ENCODE assay signal across 9 cellular contexts in genomic region chr12:100164153-100164704, GRCh38. TPM values are rescaled to one million over a fixed set of nuclear protein-coding genes. Genes with fewer than 3 reads are reported as not detected.
DNase-seq lines count a peak whose midpoint lies in the region; ATAC-seq and TF ChIP-seq lines count a peak whose summit lies in the region.
"Had no signal": no experiment of that assay in that cellular context is flagged by ENCODE, and none has a peak within 500 bp of the region (broad histone marks: within the 10 kb centered on the region; RNA-seq: fewer than 3 reads in every experiment).

No MANE protein-coding gene starts in this region.

- peak overlapping the region; percentile 11 for H3K18ac ChIP-seq in mesendoderm (ENCODE audit: low read length)

- H3K4me2 ChIP-seq in BLaER1 treated with 17β-estradiol and CSF1 and Interleukin-3, amounts not matched to agents 10 nM and 100 nM, result peak overlapping the region; percentile 45 to 82 (median 68)
- no peak overlapping the region for H3K4me2 ChIP-seq in mesendoderm (ENCODE audit: low read length)

- peak overlapping the region; percentile 65 for H3K4me3 Mint-ChIP-seq in activated CD8-positive, alpha-beta T cell treated with anti-CD3 and anti-CD28 coated beads, Interleukin-2, amount 10 ng/mL, durations not matched to agents 7 days and 5 days

- no peak for DNase-seq in activated CD8-positive, alpha-beta T cell treated with anti-CD3 and anti-CD28 coated beads, Interleukin-2, amount 10 ng/mL, durations not matched to agents 7 days and 5 days
- DNase-seq in mesendoderm, result no peak
- no peak for DNase-seq in cortex of kidney (lab: John Stamatoyannopoulos, UW)
- DNase-seq in GM10266 (ENCODE audit: extremely low spot score), result no peak
- DNase-seq in caudate nucleus (lab: John Stamatoyannopoulos, UW), result no peak
- DNase-seq in stimulated activated CD4-positive, alpha-beta T cell treated with anti-CD3 and anti-CD28 coated beads, Interleukin-1b, Interleukin-23, amount 100 ng/mL, for 48 hours, result no peak

- no peak overlapping the region for H4K5ac ChIP-seq in mesendoderm (ENCODE audit: low read length)

- no peaks in the 10 kb centered on the region for H3K9me3 Mint-ChIP-seq in activated CD8-positive, alpha-beta T cell treated with anti-CD3 and anti-CD28 coated beads, Interleukin-2, amount 10 ng/mL, durations not matched to agents 7 days and 5 days (ENCODE audit: insufficient read depth)

- H2BK120ac ChIP-seq in mesendoderm (ENCODE audit: low read depth, low read length), result no peak overlapping the region

- H4K20me1 ChIP-seq in BLaER1 treated with 17β-estradiol and CSF1 and Interleukin-3, amounts not matched to agents 10 nM and 100 nM, result no peaks in the 10 kb centered on the region

- CTCF ChIA-PET in HEK293 (lab: Yijun Ruan, JAX), result interaction anchor here (0.6 to 3.6 kb wide), 2 partner anchors 10 to 25 kb away, joined by 3 to 27 read pairs; no protein-coding TSS in a partner anchor
- CTCF ChIA-PET in activated CD8-positive, alpha-beta T cell treated with anti-CD3 and anti-CD28 coated beads, Interleukin-2, amount 10 ng/mL, durations not matched to agents 7 days and 5 days (lab: Charles Lee), result interaction anchor here (0.7 to 4.6 kb wide), 4 partner anchors 10 to 241 kb away, joined by 4 to 44 read pairs (median 5); no protein-coding TSS in a partner anchor

- H3K27me3 ChIP-seq in BLaER1 treated with 17β-estradiol and CSF1 and Interleukin-3, amounts not matched to agents 10 nM and 100 nM, result no peaks in the 10 kb centered on the region
- H3K27me3 ChIP-seq in mesendoderm (ENCODE audit: insufficient read depth, low read length, poor library complexity), result no peaks in the 10 kb centered on the region

- no peak overlapping the region for H4K8ac ChIP-seq in mesendoderm (ENCODE audit: low read depth, low read length)

- H3K27ac Mint-ChIP-seq in activated CD8-positive, alpha-beta T cell treated with anti-CD3 and anti-CD28 coated beads, Interleukin-2, amount 10 ng/mL, durations not matched to agents 7 days and 5 days, result peak overlapping the region; percentile 34

- no peaks in the 10 kb centered on the region for H3K79me1 ChIP-seq in mesendoderm (ENCODE audit: low read length)

- ATAC-seq in activated CD8-positive, alpha-beta T cell treated with anti-CD3 and anti-CD28 coated beads, Interleukin-2, amount 10 ng/mL, durations not matched to agents 7 days and 5 days, result peak; percentile 16

- POLR2A ChIA-PET in HEK293 (lab: Yijun Ruan, JAX), result interaction anchor here (0.6 to 1.0 kb wide), 2 partner anchors 20 to 37 kb away, joined by 3 to 4 read pairs; partner anchors contain the start of gene ACTR6
- POLR2A ChIA-PET in activated CD8-positive, alpha-beta T cell treated with anti-CD3 and anti-CD28 coated beads, Interleukin-2, amount 10 ng/mL, durations not matched to agents 7 days and 5 days (lab: Charles Lee), result interaction anchor here (2.5 kb wide), 1 partner anchor 36 kb away, joined by 11 read pairs; the partner anchor contains the start of gene ACTR6

- TF ChIP-seq CTCF in HEK293 (tag by site-specific recombination; IDR thresholded peaks at IDR 0.05), result no peak
- no peak for TF ChIP-seq CTCF in GM10266 (IDR thresholded peaks at IDR 0.05; ENCODE audit: control insufficient read depth, insufficient read depth, low read depth, missing control alignments)

- H3K79me2 ChIP-seq in mesendoderm (ENCODE audit: control insufficient read depth, insufficient read depth, low read length), result no peaks in the 10 kb centered on the region

- H3K4me3 ChIP-seq in BLaER1 treated with 17β-estradiol and CSF1 and Interleukin-3, amounts not matched to agents 10 nM and 100 nM, result peak overlapping the region in 7 of 10 experiments; percentile 25 to 50 (median 43); a peak in 9 of 20 replicates
- H3K4me3 ChIP-seq in HEK293 (ENCODE audit: low read depth, low read length) (no peak overlapping the region), mesendoderm (ENCODE audit: low read length) (no peak overlapping the region)

- H2AK5ac ChIP-seq in mesendoderm (ENCODE audit: low read length), result no peak overlapping the region

- H3K27ac ChIP-seq in BLaER1 treated with 17β-estradiol and CSF1 and Interleukin-3, amounts not matched to agents 10 nM and 100 nM, result no peak overlapping the region
- no peak overlapping the region for H3K27ac ChIP-seq in HEK293 (ENCODE audit: extremely low read depth, low read depth, low read length)
- no peak overlapping the region for H3K27ac ChIP-seq in mesendoderm (ENCODE audit: low read depth, low read length)
- H3K27ac ChIP-seq in caudate nucleus (ENCODE audit: low read depth, low read length), result no peak overlapping the region
- H3K27ac ChIP-seq: neutrophil had no signal

- H3K23ac ChIP-seq in mesendoderm (ENCODE audit: low read length), result no peak overlapping the region

- peaks cover 0 to 6% (median 0%) of the 10 kb centered on the region in 11 experiments; a peak in 6 of 22 replicates for H3K9me3 ChIP-seq in BLaER1 treated with 17β-estradiol and CSF1 and Interleukin-3, amounts not matched to agents 10 nM and 100 nM (replicated peaks in 1 of 11)
- no peaks in the 10 kb centered on the region for H3K9me3 ChIP-seq in HEK293 (ENCODE audit: control insufficient read depth, insufficient read depth, low read depth, low read length)
- H3K9me3 ChIP-seq: neutrophil had no signal

- no peak overlapping the region for H2BK5ac ChIP-seq in mesendoderm (ENCODE audit: low read length)

- H3K9ac ChIP-seq in BLaER1 treated with 17β-estradiol and CSF1 and Interleukin-3, amounts not matched to agents 10 nM and 100 nM, result peak overlapping the region in 7 of 11 experiments; percentile 4 to 39 (median 32); a peak in 6 of 22 replicates
- peak overlapping the region; percentile 17 for H3K9ac ChIP-seq in mesendoderm (ENCODE audit: low read length)

- H3K4ac ChIP-seq in mesendoderm (ENCODE audit: low read depth, low read length), result no peak overlapping the region

- peaks cover 15% of the 10 kb centered on the region for H3K4me1 Mint-ChIP-seq in activated CD8-positive, alpha-beta T cell treated with anti-CD3 and anti-CD28 coated beads, Interleukin-2, amount 10 ng/mL, durations not matched to agents 7 days and 5 days (ENCODE audit: low read depth)

- peaks cover 4% of the 10 kb centered on the region for H3K36me3 Mint-ChIP-seq in activated CD8-positive, alpha-beta T cell treated with anti-CD3 and anti-CD28 coated beads, Interleukin-2, amount 10 ng/mL, durations not matched to agents 7 days and 5 days (ENCODE audit: low read depth)

- no CpG with 5 or more reads among the region's 7 CpGs for WGBS in mesendoderm (ENCODE audit: extremely low coverage, insufficient coverage, low lambda C conversion rate)

- H3K27me3 Mint-ChIP-seq in activated CD8-positive, alpha-beta T cell treated with anti-CD3 and anti-CD28 coated beads, Interleukin-2, amount 10 ng/mL, durations not matched to agents 7 days and 5 days (ENCODE audit: low read depth), result no peaks in the 10 kb centered on the region

- H3K56ac ChIP-seq in mesendoderm (ENCODE audit: low read length), result peak overlapping the region; percentile 15

- H2BK15ac ChIP-seq in mesendoderm (replicated peaks; ENCODE audit: low read depth), result no peak overlapping the region

- H3K4me1 ChIP-seq in BLaER1 treated with 17β-estradiol and CSF1 and Interleukin-3, amounts not matched to agents 10 nM and 100 nM, result peaks cover 11 to 17% (median 14%) of the 10 kb centered on the region in 10 experiments
- H3K4me1 ChIP-seq in HEK293 (ENCODE audit: control insufficient read depth, insufficient read depth, low read length), result 0 out of 2 replicates have a peak, but pooled peaks cover 5% of the 10 kb centered on the region
- no peaks in the 10 kb centered on the region for H3K4me1 ChIP-seq in mesendoderm (ENCODE audit: control insufficient read depth, low read depth, low read length)

- H3K36me3 ChIP-seq in BLaER1 treated with 17β-estradiol and CSF1 and Interleukin-3, amounts not matched to agents 10 nM and 100 nM, result peaks cover 0 to 21% (median 0%) of the 10 kb centered on the region in 11 experiments; a peak in 4 of 22 replicates
- H3K36me3 ChIP-seq in HEK293 (ENCODE audit: control insufficient read depth in 2 of 2, insufficient read depth in 1 of 2, low read length in 2 of 2) (no peaks in the 10 kb centered on the region), mesendoderm (ENCODE audit: control insufficient read depth, insufficient read depth, low read length) (no peaks in the 10 kb centered on the region)

TF ChIP-seq in HEK293, 187 proteins besides CTCF, POLR2A, EP300 and RAD21:
- TF ChIP-seq ZNF140 (tag by site-specific recombination; IDR thresholded peaks at IDR 0.05) (no peak), ZNF677 (tag by site-specific recombination; IDR thresholded peaks at IDR 0.05) (no peak), WT1 (tag by site-specific recombination; IDR thresholded peaks at IDR 0.05) (no peak), SP3 (tag by site-specific recombination; IDR thresholded peaks at IDR 0.05) (peak; percentile 3; the same call in 1 of the 2 replicates), ZNF37A (tag by site-specific recombination; IDR thresholded peaks at IDR 0.05) (no peak), SCRT1 (tag by site-specific recombination; IDR thresholded peaks at IDR 0.05; ENCODE audit: borderline replicate concordance) (no peak), ZNF596 (tag by site-specific recombination; IDR thresholded peaks at IDR 0.05) (no peak), ZNF10 (tag by site-specific recombination; IDR thresholded peaks at IDR 0.05) (peak; percentile 72; the same call in 1 of the 2 replicates), OVOL3 (tag by site-specific recombination; IDR thresholded peaks at IDR 0.05) (no peak), ZNF624 (tag by site-specific recombination; IDR thresholded peaks at IDR 0.05) (no peak)

RNA-seq across cellular contexts. Expression of gene BLTP3B, which starts 21.6 kb away (rescaled TPM):
- total RNA-seq in activated CD8-positive, alpha-beta T cell treated with anti-CD3 and anti-CD28 coated beads, Interleukin-2, amount 10 ng/mL, durations not matched to agents 7 days and 5 days, result 10 to 100 TPM; 17.8 to 20.5 TPM
- polyA plus RNA-seq in mesendoderm (2013, experiment 1 of 2), result 15.7 TPM
- 16.0 TPM for polyA plus RNA-seq in mesendoderm (2013, experiment 2 of 2)

RNA-seq across cellular contexts. Expression of gene ACTR6, which starts 36.4 kb away (rescaled TPM):
- total RNA-seq in activated CD8-positive, alpha-beta T cell treated with anti-CD3 and anti-CD28 coated beads, Interleukin-2, amount 10 ng/mL, durations not matched to agents 7 days and 5 days, result 10 to 100 TPM; 29.5 to 34.8 TPM
- polyA plus RNA-seq in mesendoderm (2013, experiment 1 of 2), result 20.5 TPM
- polyA plus RNA-seq in mesendoderm (2013, experiment 2 of 2), result 19.9 TPM

Comparison
In these comparisons a context has a peak if more than half of its experiments do, and no peak if none do; other contexts are left out.
1. H3K4me3 ChIP-seq: peak in BLaER1 treated with 17β-estradiol and CSF1 and Interleukin-3, amounts not matched to agents 10 nM and 100 nM (7 of 10); none in HEK293 (single experiment) and mesendoderm (single experiment).